Comparison of ENCODE assay signal across 1 cellular context in the genomic region with DNA sequence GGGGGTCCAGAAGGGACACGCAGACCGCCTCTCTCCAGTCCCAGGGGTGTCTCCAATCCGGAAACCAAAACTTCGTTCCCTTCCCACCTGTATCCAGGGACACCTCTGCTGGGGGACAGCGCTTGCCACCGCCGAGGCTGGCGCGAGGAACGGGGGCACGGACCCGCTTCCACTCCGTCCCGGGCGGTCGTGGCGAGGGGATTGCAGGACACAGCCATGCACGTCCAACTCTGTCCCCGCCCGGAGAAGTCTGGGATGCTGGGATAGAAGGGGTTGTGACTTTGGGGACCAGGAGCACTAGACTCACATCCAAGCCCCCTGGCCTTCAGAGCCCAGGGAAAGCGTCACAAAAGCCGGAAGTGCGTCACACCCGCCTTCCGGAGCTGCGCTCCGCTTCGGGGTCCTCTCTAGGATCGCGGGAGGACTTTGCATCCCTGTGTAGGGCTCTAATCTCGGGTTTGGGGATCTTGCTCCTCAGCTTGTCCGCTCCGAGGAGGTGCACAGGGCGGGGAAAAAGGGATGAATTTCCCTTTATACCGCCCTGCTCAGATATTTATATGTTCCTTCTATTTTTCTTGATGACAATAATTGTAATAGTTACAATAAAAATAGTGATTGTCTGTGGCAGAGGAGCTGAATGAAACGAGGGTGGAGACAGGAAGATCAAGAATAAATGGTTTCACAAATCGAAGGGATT.
TF ChIP-seq lines count a peak whose summit lies in the region.

FAM200A (minus strand) TSS at position 348 of the 697 bp plus-strand sequence. CDS start 3,707 bp downstream, outside the sequence.

TF ChIP-seq in K562, 482 proteins besides CTCF, POLR2A, EP300 and RAD21 (continued from another document and continues in another):
- TF ChIP-seq AFF1 (IDR thresholded peaks at IDR 0.05; ENCODE audit: low read depth in 1 of 2, partially characterized antibody in 2 of 2) (peak in 1 of 2 experiments; percentile 49), SUPT5H (IDR thresholded peaks at IDR 0.05) (peak; percentile 94), POLR3A (IDR thresholded peaks at IDR 0.05; ENCODE audit: borderline replicate concordance, extremely low read depth, insufficient read depth, insufficient read length) (no peak), CREB1 (IDR thresholded peaks at IDR 0.05) (peak; percentile 99), CREB1 (CRISPR knock-in tag; IDR thresholded peaks at IDR 0.05) (peak; percentile 97), CTCFL (IDR thresholded peaks at IDR 0.05; ENCODE audit: borderline replicate concordance, insufficient read depth, low read depth, low read length, poor library complexity, severe bottlenecking) (no peak), KDM5B (IDR thresholded peaks at IDR 0.05; ENCODE audit: insufficient replicate concordance, low read depth, low read length) (peak; percentile 93), CHD7 (IDR thresholded peaks at IDR 0.05; ENCODE audit: low read depth, low read length) (no peak), STAG1 (CRISPR knock-in tag; IDR thresholded peaks at IDR 0.05; ENCODE audit: borderline replicate concordance) (no peak), SAFB (IDR thresholded peaks at IDR 0.05; ENCODE audit: borderline replicate concordance, low read depth, low read length) (no peak), ZNF79 (CRISPR knock-in tag; IDR thresholded peaks at IDR 0.05; ENCODE audit: low read depth) (no peak), TRIM24 (IDR thresholded peaks at IDR 0.05) (0 out of 4 replicates have a peak, but pooled peaks of 1 of the 2 experiments have one; percentile 20), ZNF431 (CRISPR knock-in tag; IDR thresholded peaks at IDR 0.05) (no peak), MYC (IDR thresholded peaks at IDR 0.05; ENCODE audit: low read depth, low read length) (peak; percentile 59; the same call in 1 of the 2 replicates), MYC (CRISPR knock-in tag; IDR thresholded peaks at IDR 0.05; ENCODE audit: borderline replicate concordance, low read depth) (peak; percentile 63; the same call in 1 of the 2 replicates), HMGN3 (IDR thresholded peaks at IDR 0.05; ENCODE audit: borderline replicate concordance, extremely low read depth, insufficient read length, low read depth, low read length) (peak; percentile 43), YBX1 (IDR thresholded peaks at IDR 0.05) (no peak), NFRKB (IDR thresholded peaks at IDR 0.05; ENCODE audit: low read depth) (no peak), ZEB2 (IDR thresholded peaks at IDR 0.05) (no peak), ATF7 (IDR thresholded peaks at IDR 0.05) (peak; percentile 84), ZNF408 (CRISPR knock-in tag; IDR thresholded peaks at IDR 0.05; ENCODE audit: low read depth) (no peak), ZNF217 (CRISPR knock-in tag; IDR thresholded peaks at IDR 0.05) (no peak), U2AF2 (optimal IDR thresholded peaks at IDR 0.05; ENCODE audit: low read depth, low read length) (no peak), TBL1XR1 (IDR thresholded peaks at IDR 0.05; ENCODE audit: low read length in 2 of 2) (peak in 1 of 2 experiments; percentile 94; a peak in 2 of 4 replicates), NBN (IDR thresholded peaks at IDR 0.05; ENCODE audit: low read depth) (peak; percentile 93)
- TF ChIP-seq, protein P1, sequence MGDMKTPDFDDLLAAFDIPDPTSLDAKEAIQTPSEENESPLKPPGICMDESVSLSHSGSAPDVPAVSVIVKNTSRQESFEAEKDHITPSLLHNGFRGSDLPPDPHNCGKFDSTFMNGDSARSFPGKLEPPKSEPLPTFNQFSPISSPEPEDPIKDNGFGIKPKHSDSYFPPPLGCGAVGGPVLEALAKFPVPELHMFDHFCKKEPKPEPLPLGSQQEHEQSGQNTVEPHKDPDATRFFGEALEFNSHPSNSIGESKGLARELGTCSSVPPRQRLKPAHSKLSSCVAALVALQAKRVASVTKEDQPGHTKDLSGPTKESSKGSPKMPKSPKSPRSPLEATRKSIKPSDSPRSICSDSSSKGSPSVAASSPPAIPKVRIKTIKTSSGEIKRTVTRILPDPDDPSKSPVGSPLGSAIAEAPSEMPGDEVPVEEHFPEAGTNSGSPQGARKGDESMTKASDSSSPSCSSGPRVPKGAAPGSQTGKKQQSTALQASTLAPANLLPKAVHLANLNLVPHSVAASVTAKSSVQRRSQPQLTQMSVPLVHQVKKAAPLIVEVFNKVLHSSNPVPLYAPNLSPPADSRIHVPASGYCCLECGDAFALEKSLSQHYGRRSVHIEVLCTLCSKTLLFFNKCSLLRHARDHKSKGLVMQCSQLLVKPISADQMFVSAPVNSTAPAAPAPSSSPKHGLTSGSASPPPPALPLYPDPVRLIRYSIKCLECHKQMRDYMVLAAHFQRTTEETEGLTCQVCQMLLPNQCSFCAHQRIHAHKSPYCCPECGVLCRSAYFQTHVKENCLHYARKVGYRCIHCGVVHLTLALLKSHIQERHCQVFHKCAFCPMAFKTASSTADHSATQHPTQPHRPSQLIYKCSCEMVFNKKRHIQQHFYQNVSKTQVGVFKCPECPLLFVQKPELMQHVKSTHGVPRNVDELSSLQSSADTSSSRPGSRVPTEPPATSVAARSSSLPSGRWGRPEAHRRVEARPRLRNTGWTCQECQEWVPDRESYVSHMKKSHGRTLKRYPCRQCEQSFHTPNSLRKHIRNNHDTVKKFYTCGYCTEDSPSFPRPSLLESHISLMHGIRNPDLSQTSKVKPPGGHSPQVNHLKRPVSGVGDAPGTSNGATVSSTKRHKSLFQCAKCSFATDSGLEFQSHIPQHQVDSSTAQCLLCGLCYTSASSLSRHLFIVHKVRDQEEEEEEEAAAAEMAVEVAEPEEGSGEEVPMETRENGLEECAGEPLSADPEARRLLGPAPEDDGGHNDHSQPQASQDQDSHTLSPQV (IDR thresholded peaks at IDR 0.05), result no peak
